In the genomic region with DNA sequence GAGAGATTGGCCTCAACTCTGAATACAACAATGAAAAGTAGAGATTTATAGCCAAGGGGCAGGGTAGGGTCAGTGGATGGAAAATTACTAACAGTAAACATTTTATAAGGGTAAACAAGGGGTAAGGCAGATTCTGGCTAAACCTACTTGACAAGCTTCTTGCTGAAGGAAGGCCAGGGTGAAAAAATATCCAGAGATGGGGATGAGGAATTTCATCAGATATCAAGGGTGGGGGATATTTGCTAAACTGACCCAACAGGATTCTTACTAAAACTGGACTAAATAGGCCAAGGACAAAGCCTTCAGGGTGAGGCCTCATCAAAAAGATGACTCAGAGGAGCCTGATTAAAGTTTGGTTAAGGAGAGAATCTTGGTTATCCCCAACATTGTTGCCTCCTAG, we compare ENCODE assay signal across 30 cellular contexts.
DNase-seq lines count a peak whose midpoint lies in the region; ATAC-seq, FAIRE-seq and TF ChIP-seq lines count a peak whose summit lies in the region.
"Had no signal": no experiment of that assay in that cellular context is flagged by ENCODE, and none has a peak within 500 bp of the region (broad histone marks: within the 10 kb centered on the region; RNA-seq: fewer than 3 reads in every experiment).

No MANE protein-coding gene starts in this region.

- H3K4me2 ChIP-seq in A549: peak overlapping the region; percentile 10; the same call in 1 of the 3 replicates
- H3K4me2 ChIP-seq: KMS-11, smooth muscle cell had no signal

- no peaks in the 10 kb centered on the region for H3K36me3 ChIP-seq in RWPE2 (ENCODE audit: low read depth)
- H3K36me3 ChIP-seq: adrenal gland, gastroesophageal sphincter, suprapubic skin, uterus, WERI-Rb-1 had no signal

- H3K27me3 ChIP-seq in RWPE2 (ENCODE audit: insufficient read depth, poor library complexity, severe bottlenecking): no peaks in the 10 kb centered on the region
- H3K27me3 ChIP-seq: adrenal gland, gastroesophageal sphincter, suprapubic skin, uterus had no signal

- H3K9me3 ChIP-seq in A549 (no peaks in the 10 kb centered on the region), RWPE2 (ENCODE audit: severe bottlenecking) (no peaks in the 10 kb centered on the region)
- H3K9me3 ChIP-seq: adrenal gland, gastroesophageal sphincter, suprapubic skin, uterus had no signal

- peaks cover 8% of the 10 kb centered on the region; the same call in 2 of the 3 replicates for H3K4me1 ChIP-seq in A549
- peaks cover 6% of the 10 kb centered on the region for H3K4me1 ChIP-seq in RWPE2 (ENCODE audit: insufficient read depth, poor library complexity, severe bottlenecking)
- H3K4me1 ChIP-seq: gastroesophageal sphincter, uterus had no signal

- FAIRE-seq in A549 (lab: Jason Lieb, UNC) (no peak), GM19239 (lab: Jason Lieb, UNC) (no peak)

- CTCF ChIA-PET in A549 (lab: Yijun Ruan, JAX): no interaction called here

- no peak for ATAC-seq in A549
- ATAC-seq in RWPE2 (ENCODE audit: low read depth): peak; percentile 61
- no peak for ATAC-seq in HG03439 (IDR thresholded peaks at IDR 0.05; ENCODE audit: unreplicated experiment)
- ATAC-seq: activated CD8-positive, alpha-beta T cell treated with anti-CD3 and anti-CD28 coated beads for 36 hours; esophagus mucosa; gastroesophageal sphincter; left ventricle myocardium superior; natural killer cell treated with Interleukin-12 subunit alpha and Interleukin-12 subunit beta and Interleukin-15 and Interleukin-18, amount 100 ng/mL, for 72 hours had no signal

- POLR2A ChIA-PET in A549 (lab: Yijun Ruan, JAX): no interaction called here

- no peak for TF ChIP-seq EP300 in A549 (IDR thresholded peaks at IDR 0.05)

- H3K27ac ChIP-seq in A549 (peak overlapping the region in 1 of 2 experiments; percentile 6; a peak in 1 of 6 replicates), RWPE2 (ENCODE audit: poor library complexity, severe bottlenecking) (no peak overlapping the region)
- H3K27ac ChIP-seq: adrenal gland, gastroesophageal sphincter, KMS-11, suprapubic skin, uterus, WERI-Rb-1 had no signal

- peak in 1 of 2 experiments; percentile 25 for DNase-seq in A549 (ENCODE audit: low read depth in 1 of 2, low spot score in 1 of 2)
- DNase-seq in ELF-1 (ENCODE audit: low read depth, low spot score): peak; percentile 16
- no peak for DNase-seq in RWPE2 (ENCODE audit: low spot score)
- DNase-seq in fibroblast of villous mesenchyme (ENCODE audit: low read depth): peak; percentile 43
- DNase-seq in NCI-H226: no peak
- DNase-seq in GM19239 (ENCODE audit: insufficient read length, low spot score): no peak
- DNase-seq: activated CD8-positive, alpha-beta T cell treated with anti-CD3 and anti-CD28 coated beads for 36 hours; activated gamma-delta T cell; activated T-cell treated with anti-CD3 and anti-CD28 coated beads for 4 hours; adrenal gland; CD4-positive, alpha-beta T cell; DMS 273 treated with DMSO at 0.1 percent for 48 hours; effector CD8-positive, alpha-beta T cell; GDM1; hippocampal formation; left ventricle myocardium superior; NCI-H1694; NCI-H2171 treated with DMSO at 0.1 percent for 48 hours; NCI-H524 treated with DMSO at 0.1 percent for 48 hours; retina; stimulated activated CD4-positive, alpha-beta T cell treated with anti-CD3 and anti-CD28 coated beads, Interleukin-2, amount 100 ng/mL, for 24 hours; uterus; WERI-Rb-1 had no signal

- H3K4me3 ChIP-seq in A549 (no peak overlapping the region), RWPE2 (ENCODE audit: severe bottlenecking) (no peak overlapping the region), fibroblast of villous mesenchyme (ENCODE audit: low read depth, low read length) (no peak overlapping the region)
- H3K4me3 ChIP-seq: adrenal gland, gastroesophageal sphincter, smooth muscle cell, suprapubic skin, uterus had no signal

- no peak for TF ChIP-seq RAD21 in A549 (conservative IDR thresholded peaks at IDR 0.05 in 1 of 2, IDR thresholded peaks at IDR 0.05 in 1 of 2)

- no peak for TF ChIP-seq CTCF in A549 (IDR thresholded peaks at IDR 0.05)
- no peak for TF ChIP-seq CTCF in RWPE2 (IDR thresholded peaks at IDR 0.05; ENCODE audit: poor library complexity, severe bottlenecking)
- no peak for TF ChIP-seq CTCF in fibroblast of villous mesenchyme (IDR thresholded peaks at IDR 0.05; ENCODE audit: insufficient read depth, low read depth, low read length)

- no peak for TF ChIP-seq POLR2A in A549 (IDR thresholded peaks at IDR 0.05; ENCODE audit: low read length)

TF ChIP-seq in A549, 52 proteins besides CTCF, POLR2A, EP300 and RAD21:
- TF ChIP-seq NFE2L2 (conservative IDR thresholded peaks at IDR 0.05; ENCODE audit: low read length) (no peak), RCOR1 (IDR thresholded peaks at IDR 0.05; ENCODE audit: low read depth, low read length) (no peak), HOXB5 (CRISPR knock-in tag; IDR thresholded peaks at IDR 0.05) (no peak), FOXS1 (CRISPR knock-in tag; IDR thresholded peaks at IDR 0.05) (no peak), FOSL2 (IDR thresholded peaks at IDR 0.05) (no peak), FOSL2 (CRISPR knock-in tag; IDR thresholded peaks at IDR 0.05) (no peak), SREBF2 (IDR thresholded peaks at IDR 0.05) (no peak), CEBPB (IDR thresholded peaks at IDR 0.05) (no peak), POLR2AphosphoS2 (conservative IDR thresholded peaks at IDR 0.05; ENCODE audit: low read length) (no peak), NR3C1 (IDR thresholded peaks at IDR 0.05) (no peak), HOXA7 (CRISPR knock-in tag; IDR thresholded peaks at IDR 0.05) (no peak)

Comparison
In these comparisons a context has a peak if more than half of its experiments do, and no peak if none do; other contexts are left out.
1. DNase-seq: peak in ELF-1 (single experiment) and fibroblast of villous mesenchyme (single experiment); none in RWPE2 (single experiment), NCI-H226 (single experiment) and GM19239 (single experiment).